In genomic region chr7:10974717-10975032, GRCh38 we compare ENCODE assay signal across 8 cellular contexts. TPM values are rescaled to one million over a fixed set of nuclear protein-coding genes. Genes with fewer than 3 reads are reported as not detected.
DNase-seq lines count a peak whose midpoint lies in the region; ATAC-seq and TF ChIP-seq lines count a peak whose summit lies in the region.

No MANE protein-coding gene starts in this region.

- in situ Hi-C loops in gastrocnemius medialis (cut with MboI; ENCODE audit: low sequenced_read_pairs in 4 of 4) = loop anchor here in 1 of 4 donors (5.0 kb wide), 1 partner anchor 37 kb away; no protein-coding TSS in a partner anchor

- WGBS in esophagus squamous epithelium, 2 donors = 22 to 24% methylated on average over 3 of the region's 3 CpGs

- intact Hi-C loops in PC-9 (cut with micrococcal nuclease; ENCODE audit: unreplicated experiment) (no loop called here), esophagus squamous epithelium (cut with DNase I) (no loop called here), gastrocnemius medialis (cut with DNase I; ENCODE audit: low total_unique reads) (no loop called here)

- peak overlapping the region; percentile 90 for H3K27ac Mint-ChIP-seq in stimulated activated naive CD8-positive, alpha-beta T cell treated with anti-CD3 and anti-CD28 coated beads, Interleukin-15, Interleukin-2, amounts not matched to agents 100 ng/mL and 50 ng/mL, for 24 hours

- no peak for ATAC-seq in stimulated activated naive CD8-positive, alpha-beta T cell treated with anti-CD3 and anti-CD28 coated beads, Interleukin-15, Interleukin-2, amounts not matched to agents 100 U/mL and 50 U/mL, for 24 hours
- ATAC-seq in gastrocnemius medialis = no peak
- no peak for ATAC-seq in HG02852 (IDR thresholded peaks at IDR 0.05; ENCODE audit: unreplicated experiment)
- ATAC-seq in HG02759 (IDR thresholded peaks at IDR 0.05; ENCODE audit: unreplicated experiment) = no peak

- peaks cover 6% of the 10 kb centered on the region for H3K9me3 Mint-ChIP-seq in stimulated activated naive CD8-positive, alpha-beta T cell treated with anti-CD3 and anti-CD28 coated beads, Interleukin-15, Interleukin-2, amounts not matched to agents 100 ng/mL and 50 ng/mL, for 24 hours

- H3K79me2 ChIP-seq in PC-9 (ENCODE audit: low read depth) = peaks cover 51% of the 10 kb centered on the region

- H3K27ac ChIP-seq in PC-9 = peak overlapping the region; percentile 91; the same call in 1 of the 2 replicates
- peak overlapping the region in 1 of 4 donors; percentile 94 for H3K27ac ChIP-seq in esophagus squamous epithelium
- H3K27ac ChIP-seq in gastrocnemius medialis = peak overlapping the region in 1 of 4 donors; percentile 83

- TF ChIP-seq POLR2A in esophagus squamous epithelium (IDR thresholded peaks at IDR 0.05) = no peak
- TF ChIP-seq POLR2A in gastrocnemius medialis (IDR thresholded peaks at IDR 0.05) = no peak

- peak overlapping the region; percentile 92 for H3K4me3 Mint-ChIP-seq in stimulated activated naive CD8-positive, alpha-beta T cell treated with anti-CD3 and anti-CD28 coated beads, Interleukin-15, Interleukin-2, amounts not matched to agents 100 ng/mL and 50 ng/mL, for 24 hours

- H3K36me3 ChIP-seq in PC-9 (ENCODE audit: low read depth) = peaks cover 25% of the 10 kb centered on the region
- H3K36me3 ChIP-seq in esophagus squamous epithelium = peaks cover 0 to 12% (median 0%) of the 10 kb centered on the region in 3 donors
- peaks cover 0 to 5% of the 10 kb centered on the region in 2 donors for H3K36me3 ChIP-seq in gastrocnemius medialis

- peak overlapping the region; percentile 84 for H3K4me2 ChIP-seq in PC-9

- no peaks in the 10 kb centered on the region for H3K9me2 ChIP-seq in PC-9 (ENCODE audit: insufficient read depth)

- H3K27me3 ChIP-seq in PC-9 (ENCODE audit: insufficient read depth, low read depth) (no peaks in the 10 kb centered on the region), esophagus squamous epithelium (peaks cover 0 to 4% (median 0%) of the 10 kb centered on the region in 4 donors), gastrocnemius medialis (no peaks in the 10 kb centered on the region)

- BruUV-seq in PC-9 (replicated peaks; lab: Mats Ljungman, UMichigan) = no TSS peak

- H3K36me3 Mint-ChIP-seq in stimulated activated naive CD8-positive, alpha-beta T cell treated with anti-CD3 and anti-CD28 coated beads, Interleukin-15, Interleukin-2, amounts not matched to agents 100 ng/mL and 50 ng/mL, for 24 hours (ENCODE audit: low read depth) = peaks cover 46% of the 10 kb centered on the region

- peak overlapping the region; percentile 93 for H2AFZ ChIP-seq in PC-9

- H3K27me3 Mint-ChIP-seq in stimulated activated naive CD8-positive, alpha-beta T cell treated with anti-CD3 and anti-CD28 coated beads, Interleukin-15, Interleukin-2, amounts not matched to agents 100 ng/mL and 50 ng/mL, for 24 hours = peaks cover 4% of the 10 kb centered on the region

- peaks cover 13% of the 10 kb centered on the region for H3F3A ChIP-seq in PC-9 (ENCODE audit: insufficient read depth, low read depth)

- no peaks in the 10 kb centered on the region for H4K20me1 ChIP-seq in PC-9 (ENCODE audit: insufficient read depth)

- peaks cover 60% of the 10 kb centered on the region for H3K4me1 Mint-ChIP-seq in stimulated activated naive CD8-positive, alpha-beta T cell treated with anti-CD3 and anti-CD28 coated beads, Interleukin-15, Interleukin-2, amounts not matched to agents 100 ng/mL and 50 ng/mL, for 24 hours (ENCODE audit: low read depth)

- TF ChIP-seq CTCF in PC-9 (conservative IDR thresholded peaks at IDR 0.05) = no peak
- TF ChIP-seq CTCF in esophagus squamous epithelium (IDR thresholded peaks at IDR 0.05) = no peak
- no peak for TF ChIP-seq CTCF in gastrocnemius medialis (IDR thresholded peaks at IDR 0.05 in 4 of 5, conservative IDR thresholded peaks at IDR 0.05 in 1 of 5)

- H3K4me1 ChIP-seq in PC-9 (replicated peaks; ENCODE audit: insufficient read depth) (peaks cover 24% of the 10 kb centered on the region), esophagus squamous epithelium (peaks cover 0 to 34% (median 10%) of the 10 kb centered on the region in 3 donors), gastrocnemius medialis (peaks cover 4 to 20% of the 10 kb centered on the region in 2 donors)

- POLR2A ChIA-PET in PC-9 (lab: Charles Lee; ENCODE audit: unreplicated experiment) = interaction anchor here (2.1 kb wide), 1 partner anchor 34 kb away, joined by 11 read pairs; a partner anchor contains a TSS

- DNase-seq in stimulated activated naive CD8-positive, alpha-beta T cell treated with anti-CD3 and anti-CD28 coated beads, Interleukin-15, Interleukin-2, amounts not matched to agents 100 U/mL and 50 U/mL, for 24 hours = no peak
- DNase-seq in PC-9 = no peak
- DNase-seq in esophagus squamous epithelium (lab: John Stamatoyannopoulos, UW) = no peak
- no peak for DNase-seq in gastrocnemius medialis
- no peak for DNase-seq in activated gamma-delta T cell (lab: John Stamatoyannopoulos, UW)

- H3K9me3 ChIP-seq in PC-9 (ENCODE audit: insufficient read depth, low read depth) (0 out of 2 replicates have a peak, but pooled peaks cover 3% of the 10 kb centered on the region), esophagus squamous epithelium (no peaks in the 10 kb centered on the region), gastrocnemius medialis (no peaks in the 10 kb centered on the region)

- H3K4me3 ChIP-seq in PC-9 (peak overlapping the region; percentile 94), esophagus squamous epithelium (peak overlapping the region; percentile 75 to 92 (median 87)), gastrocnemius medialis (peak overlapping the region; percentile 74 to 90 (median 86))

- CTCF ChIA-PET in PC-9 (lab: Charles Lee) = no interaction called here

RNA-seq across cellular contexts. Expression of gene PHF14, which starts 1.0 kb away (rescaled TPM):
- total RNA-seq in PC-9 (2021) (48.7 and 49.3 TPM in 2 replicates), esophagus squamous epithelium (10 to 100 TPM; 15.4 to 38.9 (median 35.6) TPM), gastrocnemius medialis (10 to 100 TPM in 2 of 4 donors, 1 to 10 TPM in 2; 8.9 to 24.7 (median 12.4) TPM)
